ENCODE assay signal across 1 cellular context in genomic region chr16:66872927-66873684, GRCh38.
TF ChIP-seq lines count a peak whose summit lies in the region.

No MANE protein-coding gene starts in this region.

TF ChIP-seq in HEK293, 187 proteins besides CTCF, POLR2A, EP300 and RAD21 (continues in another document):
- TF ChIP-seq SP7 (tag by site-specific recombination; IDR thresholded peaks at IDR 0.05), result peak; percentile 80
- 0 out of 2 replicates have a peak, but pooled peaks have one; percentile 24 for TF ChIP-seq KLF10 (tag by site-specific recombination; IDR thresholded peaks at IDR 0.05)
- TF ChIP-seq ZFP69B (tag by site-specific recombination; IDR thresholded peaks at IDR 0.05), result no peak
- TF ChIP-seq BCL6B (tag by site-specific recombination; IDR thresholded peaks at IDR 0.05), result peak; percentile 54; the same call in 1 of the 2 replicates
- peak; percentile 60 for TF ChIP-seq ZNF341 (tag by site-specific recombination; IDR thresholded peaks at IDR 0.05; ENCODE audit: low read depth)
- no peak for TF ChIP-seq SCRT1 (tag by site-specific recombination; IDR thresholded peaks at IDR 0.05; ENCODE audit: borderline replicate concordance)
- peak; percentile 76 for TF ChIP-seq ZFP37 (tag by site-specific recombination; IDR thresholded peaks at IDR 0.05)
- TF ChIP-seq ZNF423 (tag by site-specific recombination; IDR thresholded peaks at IDR 0.05), result peak; percentile 73; the same call in 1 of the 2 replicates
- peak; percentile 60 for TF ChIP-seq ZNF366 (tag by site-specific recombination; conservative IDR thresholded peaks at IDR 0.05)
- TF ChIP-seq ZNF843 (tag by site-specific recombination; IDR thresholded peaks at IDR 0.05), result peak; percentile 43; the same call in 1 of the 2 replicates
- peak; percentile 76 for TF ChIP-seq ZIC2 (tag by site-specific recombination; IDR thresholded peaks at IDR 0.05)
- TF ChIP-seq KLF16 (tag by site-specific recombination; IDR thresholded peaks at IDR 0.05), result peak; percentile 86
- TF ChIP-seq GLIS1 (tag by site-specific recombination; IDR thresholded peaks at IDR 0.05), result peak; percentile 54; the same call in 1 of the 2 replicates
- no peak for TF ChIP-seq ZNF596 (tag by site-specific recombination; IDR thresholded peaks at IDR 0.05)
- peak; percentile 66 for TF ChIP-seq ZNF629 (tag by site-specific recombination; IDR thresholded peaks at IDR 0.05)
- TF ChIP-seq ZBTB20 (tag by site-specific recombination; IDR thresholded peaks at IDR 0.05), result peak; percentile 40; the same call in 1 of the 2 replicates
- TF ChIP-seq ZNF768 (tag by site-specific recombination; IDR thresholded peaks at IDR 0.05), result peak; percentile 97
- TF ChIP-seq KLF17 (tag by site-specific recombination; IDR thresholded peaks at IDR 0.05), result peak; percentile 40; the same call in 1 of the 2 replicates
- TF ChIP-seq ZNF580 (tag by site-specific recombination; IDR thresholded peaks at IDR 0.05), result peak; percentile 87
- TF ChIP-seq GLI2 (tag by site-specific recombination; IDR thresholded peaks at IDR 0.05; ENCODE audit: borderline replicate concordance, low read depth), result no peak
- TF ChIP-seq PATZ1 (tag by site-specific recombination; IDR thresholded peaks at IDR 0.05), result peak; percentile 61; the same call in 1 of the 2 replicates
- TF ChIP-seq SCRT2 (tag by site-specific recombination; IDR thresholded peaks at IDR 0.05), result no peak
- 0 out of 2 replicates have a peak, but pooled peaks have one; percentile 40 for TF ChIP-seq ZBTB48 (tag by site-specific recombination; IDR thresholded peaks at IDR 0.05)
- TF ChIP-seq FEZF1 (tag by site-specific recombination; IDR thresholded peaks at IDR 0.05), result 0 out of 2 replicates have a peak, but pooled peaks have one; percentile 18
- peak; percentile 93 for TF ChIP-seq KLF9 (tag by site-specific recombination; IDR thresholded peaks at IDR 0.05; ENCODE audit: low read depth)
- peak; percentile 57; the same call in 1 of the 2 replicates for TF ChIP-seq ZBTB44 (tag by site-specific recombination; IDR thresholded peaks at IDR 0.05)
- TF ChIP-seq ZBTB49 (tag by site-specific recombination; IDR thresholded peaks at IDR 0.05; ENCODE audit: low read depth), result no peak
- peak; percentile 73 for TF ChIP-seq ZNF501 (tag by site-specific recombination; IDR thresholded peaks at IDR 0.05)
- TF ChIP-seq ZNF394 (tag by site-specific recombination; IDR thresholded peaks at IDR 0.05; ENCODE audit: borderline replicate concordance), result peak; percentile 91
- peak; percentile 93 for TF ChIP-seq ZBTB17 (tag by site-specific recombination; IDR thresholded peaks at IDR 0.05)
- TF ChIP-seq EGR2 (tag by site-specific recombination; IDR thresholded peaks at IDR 0.05; ENCODE audit: low read depth), result peak; percentile 71
- peak; percentile 50; the same call in 1 of the 2 replicates for TF ChIP-seq ZBTB11 (tag by site-specific recombination; conservative IDR thresholded peaks at IDR 0.05; ENCODE audit: low read depth)
- peak; percentile 25; the same call in 1 of the 2 replicates for TF ChIP-seq KLF1 (tag by site-specific recombination; IDR thresholded peaks at IDR 0.05)
- TF ChIP-seq ZNF449 (tag by site-specific recombination; IDR thresholded peaks at IDR 0.05), result peak; percentile 33; the same call in 1 of the 2 replicates
- no peak for TF ChIP-seq PBX3 (CRISPR knock-in tag; IDR thresholded peaks at IDR 0.05)
- no peak for TF ChIP-seq AEBP2 (tag by site-specific recombination; IDR thresholded peaks at IDR 0.05; ENCODE audit: borderline replicate concordance)
- TF ChIP-seq ZFHX2 (tag by site-specific recombination; conservative IDR thresholded peaks at IDR 0.05), result peak; percentile 90
- TF ChIP-seq SP3 (tag by site-specific recombination; IDR thresholded peaks at IDR 0.05), result peak; percentile 55
- peak; percentile 57 for TF ChIP-seq ZNF398 (tag by site-specific recombination; IDR thresholded peaks at IDR 0.05)
- TF ChIP-seq PRDM1 (tag by site-specific recombination; IDR thresholded peaks at IDR 0.05), result 0 out of 2 replicates have a peak, but pooled peaks have one; percentile 10
- peak; percentile 59; the same call in 1 of the 2 replicates for TF ChIP-seq ZXDB (tag by site-specific recombination; IDR thresholded peaks at IDR 0.05)
- TF ChIP-seq ZNF324 (tag by site-specific recombination; IDR thresholded peaks at IDR 0.05), result no peak
- no peak for TF ChIP-seq ZNF302 (tag by site-specific recombination; IDR thresholded peaks at IDR 0.05; ENCODE audit: low read depth)
- TF ChIP-seq ZNF114 (tag by site-specific recombination; IDR thresholded peaks at IDR 0.05), result no peak
